37 cellular contexts compared by ENCODE assay signal in the genomic region with DNA sequence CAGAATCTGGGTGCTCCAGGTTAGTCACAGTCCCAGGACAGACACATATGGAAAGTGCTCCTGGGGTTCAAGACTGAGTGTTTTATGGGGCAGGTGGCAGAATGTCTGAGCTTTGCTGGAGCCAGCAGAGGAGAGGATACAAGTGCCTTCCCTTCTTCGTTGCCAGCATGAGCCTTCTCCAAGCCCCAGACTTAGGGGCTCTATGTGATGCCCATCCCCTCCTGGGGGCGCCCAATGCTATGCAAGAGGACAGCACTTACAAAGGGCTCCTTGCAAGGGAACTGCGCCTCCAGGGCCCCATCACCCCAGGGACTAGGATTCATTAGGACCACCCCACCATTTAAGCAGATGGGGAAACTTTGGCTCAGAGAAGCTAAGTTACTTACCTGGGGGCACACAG.
"Had no signal": no experiment of that assay in that cellular context is flagged by ENCODE, and none has a peak within 500 bp of the region (broad histone marks: within the 10 kb centered on the region; RNA-seq: fewer than 3 reads in every experiment).

No MANE protein-coding gene starts in this region.

- H3K27me3 ChIP-seq: adrenal gland, body of pancreas, brain microvascular endothelial cell, breast epithelium had no signal

- H3K4me3 ChIP-seq: adrenal gland, body of pancreas, breast epithelium had no signal

- H3K36me3 Mint-ChIP-seq: activated CD4-positive, alpha-beta memory T cell treated with anti-CD3 and anti-CD28 coated beads for 36 hours; activated naive CD4-positive, alpha-beta T cell treated with anti-CD3 and anti-CD28 coated beads, Interleukin-2, amount 50 U/mL, for 72 hours; activated naive CD8-positive, alpha-beta T cell treated with anti-CD3 and anti-CD28 coated beads for 36 hours had no signal

- DNase-seq: activated B cell treated with CpG ODN at 0.5 μM for 24 hours; activated CD4-positive, alpha-beta memory T cell treated with anti-CD3 and anti-CD28 coated beads for 36 hours; activated CD4-positive, alpha-beta T cell treated with anti-CD3 and anti-CD28 coated beads for 4 hours; activated CD4-positive, alpha-beta T cell treated with anti-CD3 and anti-CD28 coated beads, Interleukin-2, amount 10 ng/mL, durations not matched to agents 24 days and 14 days; activated CD4-positive, alpha-beta T cell treated with anti-CD3 and anti-CD28 coated beads, Interleukin-2, amount 50 U/mL, for 1 hour; activated CD4-positive, alpha-beta T cell treated with anti-CD3 and anti-CD28 coated beads, Interleukin-2, amount 50 U/mL, for 4 hours; activated CD4-positive, CD25-positive, alpha-beta regulatory T cell treated with anti-CD3 and anti-CD28 coated beads, Interleukin-2, amount 50 U/mL, for 72 hours; activated CD8-positive, alpha-beta memory T cell treated with anti-CD3 and anti-CD28 coated beads, Interleukin-2, amount 50 U/mL, for 4 hours; activated CD8-positive, alpha-beta T cell treated with anti-CD3 and anti-CD28 coated beads for 36 hours; activated effector memory CD4-positive, alpha-beta T cell treated with anti-CD3 and anti-CD28 coated beads, Interleukin-2, amount 50 U/mL, for 16 hours; activated gamma-delta T cell treated with Interleukin-2 at 50 U/mL for 16 hours; activated naive CD4-positive, alpha-beta T cell; activated naive CD4-positive, alpha-beta T cell treated with anti-CD3 and anti-CD28 coated beads for 36 hours; activated naive CD4-positive, alpha-beta T cell treated with anti-CD3 and anti-CD28 coated beads, Interleukin-2, amount 50 U/mL, for 16 hours; activated naive CD8-positive, alpha-beta T cell treated with anti-CD3 and anti-CD28 coated beads for 36 hours; activated T-cell treated with anti-CD3 and anti-CD28 coated beads for 4 hours; activated T-cell treated with anti-CD3 and anti-CD28 coated beads, Interleukin-2, amount 50 U/mL, for 1 hour; activated T-cell treated with anti-CD3 and anti-CD28 coated beads, Interleukin-2, amount 50 U/mL, for 4 hours; activated T-cell treated with anti-CD3 and anti-CD28 coated beads, Interleukin-2, amount 50 U/mL, for 72 hours; adrenal gland; amniotic stem cell; aorta; body of pancreas; brain microvascular endothelial cell; caudate nucleus; cerebellar nuclear complex; T-helper 1 cell; T-helper 2 cell; T-helper 9 cell had no signal

- H3K27ac Mint-ChIP-seq: activated B cell treated with CpG ODN at 0.5 μM for 24 hours; activated CD4-positive, alpha-beta memory T cell treated with anti-CD3 and anti-CD28 coated beads for 36 hours; activated CD4-positive, alpha-beta T cell treated with anti-CD3 and anti-CD28 coated beads, Interleukin-2, amount 10 ng/mL, durations not matched to agents 24 days and 14 days; activated CD8-positive, alpha-beta T cell treated with anti-CD3 and anti-CD28 coated beads for 36 hours; activated naive CD4-positive, alpha-beta T cell treated with anti-CD3 and anti-CD28 coated beads for 36 hours; activated naive CD4-positive, alpha-beta T cell treated with anti-CD3 and anti-CD28 coated beads, Interleukin-2, amount 50 U/mL, for 72 hours; activated naive CD8-positive, alpha-beta T cell treated with anti-CD3 and anti-CD28 coated beads for 36 hours; activated T-cell treated with anti-CD3 and anti-CD28 coated beads, Interleukin-2, amount 50 U/mL, for 72 hours; activated T-helper 1 cell treated with anti-CD3 and anti-CD28 coated beads, Interleukin-12 subunit alpha, Interleukin-12 subunit beta, Interleukin-2, Interleukin-4 antibody, amounts not matched to agents 30 ng/mL and 10 ng/mL and 1 ng/mL, durations not matched to agents 14 hours and 24 hours and 36 hours; activated T-helper 17 cell treated with anti-CD3 and anti-CD28 coated beads, Interleukin-2, amount 50 U/mL, for 72 hours; T-helper 1 cell treated with Interleukin-12 subunit alpha and Interleukin-12 subunit beta and Interleukin-4 antibody, amounts not matched to agents 30 μg/mL and 1 μg/mL, for 36 hours; T-helper 2 cell treated with Interferon-gamma antibody and Interleukin-4, amounts not matched to agents 5 μg/mL and 100 μg/mL, for 36 hours had no signal

- H3K4me1 Mint-ChIP-seq: activated B cell treated with CpG ODN at 0.5 μM for 24 hours; activated CD4-positive, alpha-beta T cell treated with anti-CD3 and anti-CD28 coated beads, Interleukin-2, amount 10 ng/mL, durations not matched to agents 24 days and 14 days; activated naive CD8-positive, alpha-beta T cell treated with anti-CD3 and anti-CD28 coated beads for 36 hours; activated T-helper 17 cell treated with anti-CD3 and anti-CD28 coated beads, Interleukin-2, amount 50 U/mL, for 72 hours; central memory CD8-positive, alpha-beta T cell had no signal

- H3K9me3 Mint-ChIP-seq: activated B cell treated with CpG ODN at 0.5 μM for 24 hours; activated CD4-positive, alpha-beta memory T cell treated with anti-CD3 and anti-CD28 coated beads for 36 hours; activated CD4-positive, alpha-beta T cell treated with anti-CD3 and anti-CD28 coated beads, Interleukin-2, amount 10 ng/mL, durations not matched to agents 24 days and 14 days; activated CD8-positive, alpha-beta T cell treated with anti-CD3 and anti-CD28 coated beads for 36 hours; activated naive CD4-positive, alpha-beta T cell treated with anti-CD3 and anti-CD28 coated beads for 36 hours; activated naive CD8-positive, alpha-beta T cell treated with anti-CD3 and anti-CD28 coated beads for 36 hours; activated T-cell treated with anti-CD3 and anti-CD28 coated beads, Interleukin-2, amount 50 U/mL, for 4 hours; activated T-cell treated with anti-CD3 and anti-CD28 coated beads, Interleukin-2, amount 50 U/mL, for 72 hours; activated T-helper 1 cell treated with anti-CD3 and anti-CD28 coated beads, Interleukin-12 subunit alpha, Interleukin-12 subunit beta, Interleukin-2, Interleukin-4 antibody, amounts not matched to agents 30 ng/mL and 10 ng/mL and 1 ng/mL, durations not matched to agents 14 hours and 24 hours and 36 hours; activated T-helper 17 cell treated with anti-CD3 and anti-CD28 coated beads, Interleukin-2, amount 50 U/mL, for 72 hours; central memory CD8-positive, alpha-beta T cell; T-helper 1 cell treated with Interleukin-12 subunit alpha and Interleukin-12 subunit beta and Interleukin-4 antibody, amounts not matched to agents 30 μg/mL and 1 μg/mL, for 36 hours; T-helper 2 cell treated with Interferon-gamma antibody and Interleukin-4, amounts not matched to agents 5 μg/mL and 100 μg/mL, for 36 hours had no signal

- ATAC-seq: activated CD8-positive, alpha-beta T cell treated with anti-CD3 and anti-CD28 coated beads for 36 hours; activated naive CD4-positive, alpha-beta T cell treated with anti-CD3 and anti-CD28 coated beads, Interleukin-2, amount 50 U/mL, for 72 hours; activated T-cell treated with anti-CD3 and anti-CD28 coated beads, Interleukin-2, amount 50 U/mL, for 4 hours; activated T-cell treated with anti-CD3 and anti-CD28 coated beads, Interleukin-2, amount 50 U/mL, for 72 hours; activated T-helper 17 cell treated with anti-CD3 and anti-CD28 coated beads, Interleukin-2, amount 50 U/mL, for 72 hours; body of pancreas had no signal

- H3K4me3 Mint-ChIP-seq: activated B cell treated with CpG ODN at 0.5 μM for 24 hours; activated CD4-positive, alpha-beta memory T cell treated with anti-CD3 and anti-CD28 coated beads for 36 hours; activated CD4-positive, alpha-beta T cell treated with anti-CD3 and anti-CD28 coated beads, Interleukin-2, amount 10 ng/mL, durations not matched to agents 24 days and 14 days; activated CD8-positive, alpha-beta T cell treated with anti-CD3 and anti-CD28 coated beads for 36 hours; activated naive CD4-positive, alpha-beta T cell treated with anti-CD3 and anti-CD28 coated beads for 36 hours; activated naive CD8-positive, alpha-beta T cell treated with anti-CD3 and anti-CD28 coated beads for 36 hours; activated T-cell treated with anti-CD3 and anti-CD28 coated beads, Interleukin-2, amount 50 U/mL, for 4 hours; activated T-cell treated with anti-CD3 and anti-CD28 coated beads, Interleukin-2, amount 50 U/mL, for 72 hours; activated T-helper 1 cell treated with anti-CD3 and anti-CD28 coated beads, Interleukin-12 subunit alpha, Interleukin-12 subunit beta, Interleukin-2, Interleukin-4 antibody, amounts not matched to agents 30 ng/mL and 10 ng/mL and 1 ng/mL, durations not matched to agents 14 hours and 24 hours and 36 hours; activated T-helper 17 cell treated with anti-CD3 and anti-CD28 coated beads, Interleukin-2, amount 50 U/mL, for 72 hours; central memory CD8-positive, alpha-beta T cell; T-helper 1 cell treated with Interleukin-12 subunit alpha and Interleukin-12 subunit beta and Interleukin-4 antibody, amounts not matched to agents 30 μg/mL and 1 μg/mL, for 36 hours; T-helper 2 cell treated with Interferon-gamma antibody and Interleukin-4, amounts not matched to agents 5 μg/mL and 100 μg/mL, for 36 hours had no signal

- H3K27ac ChIP-seq: adrenal gland, body of pancreas, brain microvascular endothelial cell, breast epithelium, VCaP had no signal

- H3K36me3 ChIP-seq: adrenal gland, brain microvascular endothelial cell, breast epithelium had no signal

- H3K4me1 ChIP-seq: adrenal gland, breast epithelium had no signal

- H3K9me3 ChIP-seq: adrenal gland, body of pancreas, breast epithelium had no signal
